In the genomic region with DNA sequence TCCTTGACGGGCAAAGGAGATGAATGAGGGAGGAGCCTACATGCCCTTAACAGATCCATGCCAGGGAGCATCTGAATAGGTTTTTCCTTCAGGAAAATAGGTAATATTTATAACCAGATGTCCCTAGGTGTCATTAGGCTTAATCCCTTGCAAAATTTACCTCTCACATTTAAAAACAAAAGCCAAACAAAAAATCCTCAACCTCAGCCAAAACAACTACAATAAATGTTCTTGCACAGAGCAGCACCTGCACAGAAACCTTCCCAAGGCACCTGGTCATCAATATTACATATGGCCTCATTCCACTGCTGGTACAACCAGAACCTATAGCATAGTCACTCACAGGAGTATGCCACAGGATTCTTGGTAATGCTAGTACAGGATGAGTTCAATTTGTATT, we compare ENCODE assay signal across 29 cellular contexts. TPM values are rescaled to one million over a fixed set of nuclear protein-coding genes. Genes with fewer than 3 reads are reported as not detected.
"Had no signal": no experiment of that assay in that cellular context is flagged by ENCODE, and none has a peak within 500 bp of the region (broad histone marks: within the 10 kb centered on the region; RNA-seq: fewer than 3 reads in every experiment).

No MANE protein-coding gene starts in this region.

- H3K27me3 ChIP-seq: brain microvascular endothelial cell, esophagus muscularis mucosa, foreskin keratinocyte, gastrocnemius medialis, heart left ventricle had no signal

- H3K36me3 ChIP-seq: brain microvascular endothelial cell, esophagus muscularis mucosa, gastrocnemius medialis, heart left ventricle had no signal

- ATAC-seq: activated naive CD4-positive, alpha-beta T cell treated with anti-CD3 and anti-CD28 coated beads, Interleukin-2, amount 50 U/mL, for 72 hours; activated T-cell treated with anti-CD3 and anti-CD28 coated beads, Interleukin-2, amount 50 U/mL, for 72 hours; effector memory CD8-positive, alpha-beta T cell; foreskin keratinocyte; gastrocnemius medialis; heart left ventricle; WTC11 had no signal

- H3K27ac ChIP-seq: brain microvascular endothelial cell, esophagus muscularis mucosa, foreskin keratinocyte, gastrocnemius medialis, heart left ventricle had no signal

- H3K9me3 ChIP-seq: esophagus muscularis mucosa, gastrocnemius medialis, heart left ventricle had no signal

- H3K4me3 ChIP-seq: esophagus muscularis mucosa, gastrocnemius medialis, heart left ventricle had no signal

- DNase-seq: activated CD4-positive, alpha-beta memory T cell treated with anti-CD3 and anti-CD28 coated beads, Interleukin-2, amount 10 ng/mL, durations not matched to agents 7 days and 5 days; activated CD4-positive, alpha-beta T cell treated with anti-CD3 and anti-CD28 coated beads for 1 hour; activated CD4-positive, alpha-beta T cell treated with anti-CD3 and anti-CD28 coated beads for 4 hours; activated CD4-positive, alpha-beta T cell treated with anti-CD3 and anti-CD28 coated beads, Interleukin-2, amount 10 ng/mL, durations not matched to agents 7 days and 5 days; activated CD4-positive, alpha-beta T cell treated with anti-CD3 and anti-CD28 coated beads, Interleukin-2, amount 50 U/mL, for 4 hours; activated CD8-positive, alpha-beta memory T cell treated with anti-CD3 and anti-CD28 coated beads, Interleukin-2, amount 50 U/mL, for 48 hours; activated gamma-delta T cell; activated naive CD4-positive, alpha-beta T cell; activated naive CD4-positive, alpha-beta T cell treated with anti-CD3 and anti-CD28 coated beads, Interleukin-2, amount 10 ng/mL, durations not matched to agents 7 days and 5 days; activated naive CD8-positive, alpha-beta T cell treated with anti-CD3 and anti-CD28 coated beads, Interleukin-2, amount 10 ng/mL, durations not matched to agents 7 days and 5 days; activated T-cell treated with anti-CD3 and anti-CD28 coated beads for 4 hours; activated T-cell treated with anti-CD3 and anti-CD28 coated beads, Interleukin-2, amount 50 U/mL, for 24 hours; activated T-cell treated with anti-CD3 and anti-CD28 coated beads, Interleukin-2, amount 50 U/mL, for 72 hours; brain microvascular endothelial cell; caudate nucleus; cortex of kidney; dermis blood vessel endothelial cell; effector CD4-positive, alpha-beta T cell; effector memory CD8-positive, alpha-beta T cell; foreskin keratinocyte; gastrocnemius medialis; glutamatergic neuron; heart left ventricle; T-helper 2 cell had no signal

RNA-seq across cellular contexts. Expression of a gene that starts 55.8 kb away (rescaled TPM):
- total RNA-seq: activated naive CD4-positive, alpha-beta T cell treated with anti-CD3 and anti-CD28 coated beads, Interleukin-2, amount 50 U/mL, for 72 hours; astrocyte; chondrocyte; esophagus muscularis mucosa; foreskin keratinocyte; gastrocnemius medialis; heart left ventricle; WTC11 had no signal
- polyA plus RNA-seq: foreskin keratinocyte, heart left ventricle had no signal
